ENCODE assay signal across 22 cellular contexts in the genomic region with DNA sequence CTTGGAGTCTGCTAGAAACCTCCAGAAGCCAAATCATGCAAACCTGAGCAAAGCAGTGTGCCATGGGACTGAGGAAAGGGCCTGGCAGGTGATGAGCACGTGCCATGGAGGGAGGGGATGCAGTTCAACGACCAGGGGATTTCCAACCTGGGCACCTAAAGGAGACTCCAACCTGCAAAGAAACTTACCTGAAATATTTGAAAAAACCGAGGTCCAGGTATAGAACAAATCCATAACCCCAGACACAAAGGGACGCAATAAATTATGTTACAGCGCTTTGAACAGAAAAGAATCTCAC. TPM values are rescaled to one million over a fixed set of nuclear protein-coding genes. Genes with fewer than 3 reads are reported as not detected.
DNase-seq lines count a peak whose midpoint lies in the region; ATAC-seq, FAIRE-seq and TF ChIP-seq lines count a peak whose summit lies in the region.
"Had no signal": no experiment of that assay in that cellular context is flagged by ENCODE, and none has a peak within 500 bp of the region (broad histone marks: within the 10 kb centered on the region; RNA-seq: fewer than 3 reads in every experiment).

No MANE protein-coding gene starts in this region.

- 46 to 79% methylated on average over 3 to 5 of the region's 5 CpGs for WGBS in transverse colon (ENCODE audit: low coverage in 1 of 2), 2 donors

- no peak for TF ChIP-seq POLR2A in transverse colon (IDR thresholded peaks at IDR 0.05)

- no peak for TF ChIP-seq EP300 in transverse colon (IDR thresholded peaks at IDR 0.05; ENCODE audit: low read depth)

- H3K4me1 Mint-ChIP-seq in activated CD4-positive, alpha-beta T cell treated with anti-CD3 and anti-CD28 coated beads, Interleukin-2, amount 10 ng/mL, durations not matched to agents 7 days and 5 days, result peaks cover 66% of the 10 kb centered on the region
- peaks cover 24% of the 10 kb centered on the region for H3K4me1 Mint-ChIP-seq in stimulated activated naive CD8-positive, alpha-beta T cell treated with anti-CD3 and anti-CD28 coated beads, Interleukin-15, Interleukin-2, amounts not matched to agents 100 ng/mL and 50 ng/mL, for 24 hours (ENCODE audit: low read depth)
- H3K4me1 Mint-ChIP-seq in stimulated activated naive CD8-positive, alpha-beta T cell treated with anti-CD3 and anti-CD28 coated beads, Interleukin-15, amount 100 ng/mL, for 72 hours, result peaks cover 21% of the 10 kb centered on the region
- H3K4me1 Mint-ChIP-seq in astrocyte (ENCODE audit: low read depth, unreplicated experiment), result peaks cover 11% of the 10 kb centered on the region
- H3K4me1 Mint-ChIP-seq in stimulated activated effector memory CD8-positive, alpha-beta T cell treated with anti-CD3 and anti-CD28 coated beads, Interleukin-12 subunit alpha, Interleukin-12 subunit beta, amount 100 ng/mL, for 72 hours, result peaks cover 65% of the 10 kb centered on the region

- in situ Hi-C loops in transverse colon (cut with MboI; ENCODE audit: low pct_ligation_motif_present in 1 of 4, low pct_unique_long_range_greater_than_20kb in 1 of 4, low sequenced_read_pairs in 3 of 4), result no loop called here

- H3K9me3 Mint-ChIP-seq in activated CD4-positive, alpha-beta T cell treated with anti-CD3 and anti-CD28 coated beads, Interleukin-2, amount 10 ng/mL, durations not matched to agents 7 days and 5 days, result peaks cover 2% of the 10 kb centered on the region
- peaks cover 3% of the 10 kb centered on the region for H3K9me3 Mint-ChIP-seq in stimulated activated naive CD8-positive, alpha-beta T cell treated with anti-CD3 and anti-CD28 coated beads, Interleukin-15, Interleukin-2, amounts not matched to agents 100 ng/mL and 50 ng/mL, for 24 hours
- H3K9me3 Mint-ChIP-seq in stimulated activated naive CD8-positive, alpha-beta T cell treated with anti-CD3 and anti-CD28 coated beads, Interleukin-15, amount 100 ng/mL, for 72 hours, result peaks cover 0 to 2% of the 10 kb centered on the region in 2 donors
- H3K9me3 Mint-ChIP-seq in astrocyte (ENCODE audit: unreplicated experiment), result no peaks in the 10 kb centered on the region
- H3K9me3 Mint-ChIP-seq in stimulated activated effector memory CD8-positive, alpha-beta T cell treated with anti-CD3 and anti-CD28 coated beads, Interleukin-12 subunit alpha, Interleukin-12 subunit beta, amount 100 ng/mL, for 72 hours, result no peaks in the 10 kb centered on the region
- H3K9me3 Mint-ChIP-seq: GM23338 had no signal

- intact Hi-C loops in transverse colon (cut with DNase I; ENCODE audit: low total_unique reads), result no loop called here

- peaks cover 61% of the 10 kb centered on the region for H3K36me3 Mint-ChIP-seq in activated CD4-positive, alpha-beta T cell treated with anti-CD3 and anti-CD28 coated beads, Interleukin-2, amount 10 ng/mL, durations not matched to agents 7 days and 5 days (ENCODE audit: low read depth)
- H3K36me3 Mint-ChIP-seq in stimulated activated naive CD8-positive, alpha-beta T cell treated with anti-CD3 and anti-CD28 coated beads, Interleukin-15, Interleukin-2, amounts not matched to agents 100 ng/mL and 50 ng/mL, for 24 hours (ENCODE audit: low read depth), result peaks cover 52% of the 10 kb centered on the region
- H3K36me3 Mint-ChIP-seq in astrocyte (ENCODE audit: low read depth, unreplicated experiment), result no peaks in the 10 kb centered on the region
- H3K36me3 Mint-ChIP-seq in stimulated activated effector memory CD8-positive, alpha-beta T cell treated with anti-CD3 and anti-CD28 coated beads, Interleukin-12 subunit alpha, Interleukin-12 subunit beta, amount 100 ng/mL, for 72 hours, result peaks cover 51% of the 10 kb centered on the region

- TF ChIP-seq CTCF in astrocyte (IDR thresholded peaks at IDR 0.05; ENCODE audit: insufficient read depth, low read depth, low read length) (no peak), transverse colon (IDR thresholded peaks at IDR 0.05) (no peak)

- H3K4me2 ChIP-seq in astrocyte (ENCODE audit: low read length), result no peak overlapping the region
- H3K4me2 ChIP-seq: GM23338 had no signal

- H3K27me3 ChIP-seq in astrocyte (ENCODE audit: insufficient read depth, low read length), result peaks cover 2% of the 10 kb centered on the region
- no peaks in the 10 kb centered on the region for H3K27me3 ChIP-seq in transverse colon

- CTCF ChIA-PET in activated CD4-positive, alpha-beta T cell treated with anti-CD3 and anti-CD28 coated beads, Interleukin-2, amount 10 ng/mL, durations not matched to agents 7 days and 5 days (lab: Charles Lee), result interaction anchor here (0.5 to 1.8 kb wide), 3 partner anchors 9 to 154 kb away, joined by 3 to 9 read pairs (median 3); partner anchors contain the start of gene UBASH3A

- H3K36me3 ChIP-seq in astrocyte (ENCODE audit: insufficient read depth, low read length) (no peaks in the 10 kb centered on the region), transverse colon (no peaks in the 10 kb centered on the region)
- H3K36me3 ChIP-seq: BE2C had no signal

- H3K27ac Mint-ChIP-seq in activated CD4-positive, alpha-beta T cell treated with anti-CD3 and anti-CD28 coated beads, Interleukin-2, amount 10 ng/mL, durations not matched to agents 7 days and 5 days, result peak overlapping the region; percentile 41
- peak overlapping the region; percentile 82 for H3K27ac Mint-ChIP-seq in stimulated activated naive CD8-positive, alpha-beta T cell treated with anti-CD3 and anti-CD28 coated beads, Interleukin-15, Interleukin-2, amounts not matched to agents 100 ng/mL and 50 ng/mL, for 24 hours
- H3K27ac Mint-ChIP-seq in stimulated activated naive CD8-positive, alpha-beta T cell treated with anti-CD3 and anti-CD28 coated beads, Interleukin-15, amount 100 ng/mL, for 72 hours, result no peak overlapping the region
- H3K27ac Mint-ChIP-seq in astrocyte (ENCODE audit: unreplicated experiment), result peak overlapping the region; percentile 9
- H3K27ac Mint-ChIP-seq in stimulated activated effector memory CD8-positive, alpha-beta T cell treated with anti-CD3 and anti-CD28 coated beads, Interleukin-12 subunit alpha, Interleukin-12 subunit beta, amount 100 ng/mL, for 72 hours, result no peak overlapping the region
- H3K27ac Mint-ChIP-seq: GM23338 had no signal

- no peaks in the 10 kb centered on the region for H3K9me3 ChIP-seq in astrocyte (ENCODE audit: insufficient read depth, low read depth, low read length)
- H3K9me3 ChIP-seq in transverse colon, result no peaks in the 10 kb centered on the region
- H3K9me3 ChIP-seq: BE2C had no signal

- H3K27ac ChIP-seq in astrocyte (ENCODE audit: low read depth, low read length) (no peak overlapping the region), transverse colon (no peak overlapping the region)
- H3K27ac ChIP-seq: HL-60 had no signal

- H3K4me1 ChIP-seq in astrocyte (ENCODE audit: insufficient read depth, low read length) (no peaks in the 10 kb centered on the region), transverse colon (no peaks in the 10 kb centered on the region)
- H3K4me1 ChIP-seq: BE2C had no signal

- no peaks in the 10 kb centered on the region for H3K79me2 ChIP-seq in astrocyte (ENCODE audit: insufficient read depth, low read length)

- no peak for FAIRE-seq in astrocyte (lab: Jason Lieb, UNC)

- no peak overlapping the region for H3K4me3 ChIP-seq in astrocyte (ENCODE audit: insufficient read depth, low read depth, low read length)
- no peak overlapping the region for H3K4me3 ChIP-seq in transverse colon
- H3K4me3 ChIP-seq: GM23338 had no signal

- no peak overlapping the region for H3K9ac ChIP-seq in astrocyte (ENCODE audit: low read length)

- no peak overlapping the region for H2AFZ ChIP-seq in astrocyte (ENCODE audit: low read depth, low read length)

- H3K4me3 Mint-ChIP-seq in activated CD4-positive, alpha-beta T cell treated with anti-CD3 and anti-CD28 coated beads, Interleukin-2, amount 10 ng/mL, durations not matched to agents 7 days and 5 days, result no peak overlapping the region
- no peak overlapping the region for H3K4me3 Mint-ChIP-seq in stimulated activated naive CD8-positive, alpha-beta T cell treated with anti-CD3 and anti-CD28 coated beads, Interleukin-15, Interleukin-2, amounts not matched to agents 100 ng/mL and 50 ng/mL, for 24 hours
- peak overlapping the region in 1 of 2 donors; percentile 36 for H3K4me3 Mint-ChIP-seq in stimulated activated naive CD8-positive, alpha-beta T cell treated with anti-CD3 and anti-CD28 coated beads, Interleukin-15, amount 100 ng/mL, for 72 hours
- H3K4me3 Mint-ChIP-seq in astrocyte (ENCODE audit: unreplicated experiment), result no peak overlapping the region
- no peak overlapping the region for H3K4me3 Mint-ChIP-seq in stimulated activated effector memory CD8-positive, alpha-beta T cell treated with anti-CD3 and anti-CD28 coated beads, Interleukin-12 subunit alpha, Interleukin-12 subunit beta, amount 100 ng/mL, for 72 hours
- H3K4me3 Mint-ChIP-seq: GM23338 had no signal

- H4K20me1 ChIP-seq in astrocyte (ENCODE audit: insufficient read depth, low read length), result no peaks in the 10 kb centered on the region

- no peak for DNase-seq in activated CD4-positive, alpha-beta T cell treated with anti-CD3 and anti-CD28 coated beads, Interleukin-2, amount 10 ng/mL, durations not matched to agents 7 days and 5 days
- no peak for DNase-seq in activated CD4-positive, alpha-beta T cell treated with anti-CD3 and anti-CD28 coated beads for 4 hours
- DNase-seq in stimulated activated naive CD8-positive, alpha-beta T cell treated with anti-CD3 and anti-CD28 coated beads, Interleukin-15, amount 100 ng/mL, for 72 hours, result no peak
- DNase-seq in astrocyte (ENCODE audit: low read depth), result no peak
- DNase-seq in stimulated activated effector memory CD8-positive, alpha-beta T cell treated with anti-CD3 and anti-CD28 coated beads, Interleukin-12 subunit alpha, Interleukin-12 subunit beta, amount 100 ng/mL, for 72 hours (ENCODE audit: low spot score in 2 of 2), result no peak
- no peak for DNase-seq in transverse colon
- DNase-seq in DMS79 (lab: John Stamatoyannopoulos, UW), result no peak
- DNase-seq: BE2C, GDM1, NCI-H1417 treated with DMSO at 0.1 percent for 48 hours, NCI-H187 treated with DMSO at 0.1 percent for 48 hours, NCI-H524, NCI-H82, SHP77 treated with DMSO at 0.1 percent for 48 hours had no signal

- ATAC-seq in stimulated activated naive CD8-positive, alpha-beta T cell treated with anti-CD3 and anti-CD28 coated beads, Interleukin-15, amount 100 ng/mL, for 72 hours, result no peak
- ATAC-seq in stimulated activated effector memory CD8-positive, alpha-beta T cell treated with anti-CD3 and anti-CD28 coated beads, Interleukin-12 subunit alpha, Interleukin-12 subunit beta, amount 100 ng/mL, for 72 hours, result no peak
- ATAC-seq: HCT116 had no signal

- no peaks in the 10 kb centered on the region for H3K27me3 Mint-ChIP-seq in activated CD4-positive, alpha-beta T cell treated with anti-CD3 and anti-CD28 coated beads, Interleukin-2, amount 10 ng/mL, durations not matched to agents 7 days and 5 days
- H3K27me3 Mint-ChIP-seq in stimulated activated naive CD8-positive, alpha-beta T cell treated with anti-CD3 and anti-CD28 coated beads, Interleukin-15, Interleukin-2, amounts not matched to agents 100 ng/mL and 50 ng/mL, for 24 hours, result no peaks in the 10 kb centered on the region
- no peaks in the 10 kb centered on the region for H3K27me3 Mint-ChIP-seq in stimulated activated naive CD8-positive, alpha-beta T cell treated with anti-CD3 and anti-CD28 coated beads, Interleukin-15, amount 100 ng/mL, for 72 hours
- peaks cover 7% of the 10 kb centered on the region for H3K27me3 Mint-ChIP-seq in astrocyte (ENCODE audit: low read depth, unreplicated experiment)

- POLR2A ChIA-PET in activated CD4-positive, alpha-beta T cell treated with anti-CD3 and anti-CD28 coated beads, Interleukin-2, amount 10 ng/mL, durations not matched to agents 7 days and 5 days (lab: Charles Lee), result no interaction called here

RNA-seq across cellular contexts. Expression of gene UBASH3A, which starts 8.9 kb away (rescaled TPM):
- total RNA-seq in activated CD4-positive, alpha-beta T cell treated with anti-CD3 and anti-CD28 coated beads, Interleukin-2, amount 10 ng/mL, durations not matched to agents 7 days and 5 days, result 10 to 100 TPM; 77.4 to 83.7 TPM
- not detected in 2 replicates for total RNA-seq in astrocyte
- 1 to 10 TPM in 1 of 4 donors, under 1 TPM in 2, not detected in 1; 0.37 to 3.0 (median 0.82) TPM for total RNA-seq in transverse colon
- total RNA-seq: A172, GM23338, HT1080, MCF 10A, RPMI7951 had no signal

RNA-seq across cellular contexts. Expression of gene TMPRSS3, which starts 16.7 kb away (rescaled TPM):
- 1 to 10 TPM; 7.4 to 8.9 TPM for total RNA-seq in activated CD4-positive, alpha-beta T cell treated with anti-CD3 and anti-CD28 coated beads, Interleukin-2, amount 10 ng/mL, durations not matched to agents 7 days and 5 days
- not detected in 2 replicates for total RNA-seq in astrocyte
- 1 to 10 TPM in 1 of 4 donors, under 1 TPM in 1, not detected in 2; 0.68 to 1.3 TPM for total RNA-seq in transverse colon
- total RNA-seq: HT1080, RPMI7951 had no signal

RNA-seq across cellular contexts. Expression of gene TFF1, which starts 46.2 kb away (rescaled TPM):
- not detected for total RNA-seq in activated CD4-positive, alpha-beta T cell treated with anti-CD3 and anti-CD28 coated beads, Interleukin-2, amount 10 ng/mL, durations not matched to agents 7 days and 5 days
- total RNA-seq in astrocyte (not detected in 2 replicates), transverse colon (10 to 100 TPM in 2 of 4 donors, 1 to 10 TPM in 1, not detected in 1; 8.6 to 45.3 (median 25.8) TPM)
- total RNA-seq: A172, GM23338, HT1080, MCF 10A, RPMI7951 had no signal

Comparison
In these comparisons a context has a peak if more than half of its experiments do, and no peak if none do; other contexts are left out.
1. H3K27ac Mint-ChIP-seq: peak in activated CD4-positive, alpha-beta T cell treated with anti-CD3 and anti-CD28 coated beads, Interleukin-2, amount 10 ng/mL, durations not matched to agents 7 days and 5 days (single experiment), stimulated activated naive CD8-positive, alpha-beta T cell treated with anti-CD3 and anti-CD28 coated beads, Interleukin-15, Interleukin-2, amounts not matched to agents 100 ng/mL and 50 ng/mL, for 24 hours (single experiment) and astrocyte (single experiment); none in stimulated activated naive CD8-positive, alpha-beta T cell treated with anti-CD3 and anti-CD28 coated beads, Interleukin-15, amount 100 ng/mL, for 72 hours (0 of 2) and stimulated activated effector memory CD8-positive, alpha-beta T cell treated with anti-CD3 and anti-CD28 coated beads, Interleukin-12 subunit alpha, Interleukin-12 subunit beta, amount 100 ng/mL, for 72 hours (single experiment).
2. RNA of gene UBASH3A, which starts 8.9 kb away (total RNA-seq): 77.4 to 83.7 TPM in activated CD4-positive, alpha-beta T cell treated with anti-CD3 and anti-CD28 coated beads, Interleukin-2, amount 10 ng/mL, durations not matched to agents 7 days and 5 days; 0.37 to 3.0 TPM in transverse colon and not detected in astrocyte; every median in the first group is over 10 times any median in the second.